Comparison of ENCODE assay signal across 8 cellular contexts in the genomic region with DNA sequence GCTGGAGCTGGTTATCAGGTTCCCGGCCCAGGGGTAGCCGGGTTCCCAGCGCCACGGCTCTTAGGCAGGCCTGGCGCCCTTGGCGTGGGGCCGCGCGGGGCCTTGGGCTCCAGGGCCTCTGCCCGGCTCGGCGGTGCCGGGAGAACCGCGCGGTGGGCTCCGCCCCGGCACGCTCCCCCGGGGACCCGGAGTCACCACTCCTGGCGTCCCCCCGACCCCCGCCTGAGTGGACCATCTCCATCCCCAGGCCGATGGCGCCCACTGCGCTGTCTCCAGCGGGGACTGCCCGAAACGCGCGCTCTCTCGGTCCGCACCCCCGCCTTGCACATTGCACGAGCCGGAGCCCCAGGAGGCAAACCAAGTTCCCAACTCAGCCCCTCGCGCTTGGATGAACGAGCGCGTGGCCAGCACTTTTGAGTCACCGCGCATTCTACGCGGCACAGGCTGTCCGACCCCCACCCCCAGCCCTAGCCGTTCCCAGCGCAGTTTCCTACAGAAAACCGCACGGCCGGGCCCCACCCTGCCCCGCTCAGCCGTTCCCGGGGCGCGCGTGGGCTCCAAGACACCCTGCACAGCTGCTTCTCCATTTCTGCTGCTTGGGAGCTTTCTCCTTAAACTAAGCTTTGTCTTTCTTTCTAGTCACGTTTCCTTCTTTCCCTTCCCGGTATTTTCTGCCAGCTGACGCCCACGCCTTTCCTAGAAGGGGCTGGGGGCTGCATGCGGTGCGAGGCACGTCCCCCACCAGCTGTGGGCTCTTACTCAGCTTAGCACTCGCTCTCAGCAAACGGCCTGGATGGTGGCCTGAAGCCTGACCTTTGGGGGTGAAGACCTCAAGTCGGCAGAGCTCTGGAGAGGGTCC. TPM values are rescaled to one million over a fixed set of nuclear protein-coding genes. Genes with fewer than 3 reads are reported as not detected.
DNase-seq lines count a peak whose midpoint lies in the region; ATAC-seq and TF ChIP-seq lines count a peak whose summit lies in the region.

No MANE protein-coding gene starts in this region.

- CTCF ChIA-PET in T-cell (lab: Charles Lee), result no interaction called here

- H3K36me3 ChIP-seq in lower lobe of right lung, result no peaks in the 10 kb centered on the region

- H3K9me3 ChIP-seq in lower lobe of right lung, result no peaks in the 10 kb centered on the region

- H3K4me1 Mint-ChIP-seq in T-cell (peaks cover 13 to 25% (median 20%) of the 10 kb centered on the region in 3 donors), chondrocyte (ENCODE audit: low read depth) (peaks cover 11% of the 10 kb centered on the region)

- ATAC-seq in GM19023 (IDR thresholded peaks at IDR 0.05; ENCODE audit: unreplicated experiment), result peak; percentile 34
- peak; percentile 15 for ATAC-seq in HG03457 (IDR thresholded peaks at IDR 0.05; ENCODE audit: unreplicated experiment)
- peak; percentile 35 to 42 (median 38) for ATAC-seq in T-cell (replicated peaks in 1 of 4)
- ATAC-seq in lower lobe of right lung, result peak; percentile 55 to 61
- no peak for ATAC-seq in HG02763 (IDR thresholded peaks at IDR 0.05; ENCODE audit: unreplicated experiment)

- no peaks in the 10 kb centered on the region for H3K27me3 ChIP-seq in lower lobe of right lung (ENCODE audit: low read depth)

- H3K27me3 Mint-ChIP-seq in T-cell (no peaks in the 10 kb centered on the region), chondrocyte (ENCODE audit: low read depth) (no peaks in the 10 kb centered on the region)

- H3K27ac ChIP-seq in lower lobe of right lung, result peak overlapping the region; percentile 90

- H3K4me3 ChIP-seq in lower lobe of right lung, result peak overlapping the region; percentile 81

- peak; percentile 78 for DNase-seq in AG08396 (ENCODE audit: low spot score)
- peak in 10 of 34 experiments; percentile 5 to 37 (median 18) for DNase-seq in T-cell
- no peak for DNase-seq in chondrocyte (ENCODE audit: low spot score)
- peak; percentile 74 for DNase-seq in lower lobe of right lung
- peak; percentile 33 for DNase-seq in stimulated activated CD8-positive, alpha-beta memory T cell treated with anti-CD3 and anti-CD28 coated beads, Interleukin-4, amount 100 ng/mL, for 24 hours (ENCODE audit: low read depth)

- H3K9me3 Mint-ChIP-seq in T-cell (no peaks in the 10 kb centered on the region), chondrocyte (ENCODE audit: low read depth) (no peaks in the 10 kb centered on the region)

- H3K27ac Mint-ChIP-seq in T-cell, result peak overlapping the region; percentile 83 to 90
- H3K27ac Mint-ChIP-seq in chondrocyte (ENCODE audit: unreplicated experiment), result peak overlapping the region; percentile 51

- intact Hi-C loops in lower lobe of right lung (cut with DNase I), result no loop called here

- no peaks in the 10 kb centered on the region for H3K36me3 Mint-ChIP-seq in T-cell
- H3K36me3 Mint-ChIP-seq in chondrocyte (ENCODE audit: low read depth), result peaks cover 2% of the 10 kb centered on the region

- no peak for TF ChIP-seq CTCF in chondrocyte (IDR thresholded peaks at IDR 0.05)
- peak; percentile 20 for TF ChIP-seq CTCF in lower lobe of right lung (IDR thresholded peaks at IDR 0.05)

- H3K4me3 Mint-ChIP-seq in T-cell (peak overlapping the region; percentile 80 to 85 (median 80)), chondrocyte (ENCODE audit: unreplicated experiment) (peak overlapping the region; percentile 73)

- H3K4me1 ChIP-seq in lower lobe of right lung, result peaks cover 17% of the 10 kb centered on the region

- POLR2A ChIA-PET in T-cell (lab: Charles Lee), result interaction anchor here in 1 of 2 donors (0.5 kb wide), 1 partner anchor 10 kb away, joined by 4 read pairs; no protein-coding TSS in a partner anchor

RNA-seq across cellular contexts. Expression of gene CHID1, which starts 0.7 kb away (rescaled TPM):
- total RNA-seq in T-cell (10 to 100 TPM; 39.0 to 68.4 (median 51.2) TPM), chondrocyte (87.6 to 115 TPM (median 90.3 TPM) in 3 replicates), lower lobe of right lung (65.0 TPM)

RNA-seq across cellular contexts. Expression of gene AP2A2, which starts 14.4 kb away (rescaled TPM):
- total RNA-seq in T-cell (10 to 100 TPM; 59.6 to 85.3 (median 70.8) TPM), chondrocyte (62.0 to 72.0 TPM (median 69.7 TPM) in 3 replicates), lower lobe of right lung (130 TPM)
